1 cellular context compared by ENCODE assay signal in genomic region chr3:69143605-69144004, GRCh38.
TF ChIP-seq lines count a peak whose summit lies in the region.

No MANE protein-coding gene starts in this region.

TF ChIP-seq in IMR-90, 13 proteins besides CTCF, POLR2A, EP300 and RAD21 (continued from another document):
- no peak for TF ChIP-seq FOS (IDR thresholded peaks at IDR 0.05; ENCODE audit: low read depth, low read length)
- TF ChIP-seq MAFK (IDR thresholded peaks at IDR 0.05; ENCODE audit: low read depth, low read length): no peak
- no peak for TF ChIP-seq BHLHE40 (IDR thresholded peaks at IDR 0.05; ENCODE audit: low read depth, low read length)
- TF ChIP-seq NFE2L2 (IDR thresholded peaks at IDR 0.05; ENCODE audit: low read depth, low read length): no peak
- TF ChIP-seq SMC3 (IDR thresholded peaks at IDR 0.05; ENCODE audit: low read depth, low read length): no peak
- TF ChIP-seq MAZ (IDR thresholded peaks at IDR 0.05; ENCODE audit: borderline replicate concordance, low read depth, low read length): no peak
- TF ChIP-seq RFX5 (IDR thresholded peaks at IDR 0.05; ENCODE audit: low read depth, low read length): no peak
- no peak for TF ChIP-seq USF2 (IDR thresholded peaks at IDR 0.05; ENCODE audit: low read depth, low read length)
- no peak for TF ChIP-seq RCOR1 (IDR thresholded peaks at IDR 0.05; ENCODE audit: insufficient replicate concordance, low read length)
- no peak for TF ChIP-seq CHD1 (IDR thresholded peaks at IDR 0.05; ENCODE audit: low read depth, low read length)
